ENCODE assay signal across 16 cellular contexts in genomic region chr10:18500576-18500975, GRCh38.
DNase-seq lines count a peak whose midpoint lies in the region; ATAC-seq and TF ChIP-seq lines count a peak whose summit lies in the region.
"Had no signal": no experiment of that assay in that cellular context is flagged by ENCODE, and none has a peak within 500 bp of the region (broad histone marks: within the 10 kb centered on the region; RNA-seq: fewer than 3 reads in every experiment).

No MANE protein-coding gene starts in this region.

- peak; percentile 46 for DNase-seq in D341Med (ENCODE audit: low spot score)
- peak; percentile 11 for DNase-seq in DMS53 treated with DMSO at 0.1 percent for 48 hours (lab: John Stamatoyannopoulos, UW; ENCODE audit: unreplicated experiment)
- no peak for DNase-seq in MM.1S
- no peak for DNase-seq in nephron progenitor cell
- DNase-seq in uterus, result no peak
- no peak for DNase-seq in kidney glomerular epithelial cell (lab: John Stamatoyannopoulos, UW)
- DNase-seq: AML-193; NCI-H1105; NCI-H1694; NCI-H2081 treated with DMSO at 0.1 percent for 48 hours; NCI-H2227 treated with DMSO at 0.1 percent for 48 hours; NK-92 treated with Interleukin-12 subunit alpha and Interleukin-12 subunit beta, amount 100 ng/mL, for 24 hours; Peyer's patch had no signal

- H2AFZ ChIP-seq in MM.1S (ENCODE audit: low read length), result no peak overlapping the region

- no peak for ATAC-seq in HG03457 (IDR thresholded peaks at IDR 0.05; ENCODE audit: unreplicated experiment)

- no peaks in the 10 kb centered on the region for H3K9me2 ChIP-seq in MM.1S (replicated peaks; ENCODE audit: insufficient read depth, low read length)

- H3K27ac ChIP-seq in MM.1S (ENCODE audit: low read length), result peak overlapping the region; percentile 41; the same call in 1 of the 2 replicates
- H3K27ac ChIP-seq in uterus, result no peak overlapping the region
- H3K27ac ChIP-seq: C4-2B, Peyer's patch had no signal

- H3K4me3 Mint-ChIP-seq in nephron progenitor cell, result no peak overlapping the region

- peak overlapping the region; percentile 62 for H3K27ac Mint-ChIP-seq in nephron progenitor cell

- TF ChIP-seq CTCF in MM.1S (IDR thresholded peaks at IDR 0.05; ENCODE audit: low read length), result no peak
- TF ChIP-seq CTCF in nephron progenitor cell (IDR thresholded peaks at IDR 0.05), result no peak
- TF ChIP-seq CTCF in uterus (IDR thresholded peaks at IDR 0.05), result no peak

- no peaks in the 10 kb centered on the region for H3K9me3 ChIP-seq in MM.1S (replicated peaks; ENCODE audit: insufficient read depth, low read length)
- no peaks in the 10 kb centered on the region for H3K9me3 ChIP-seq in uterus
- H3K9me3 ChIP-seq: Peyer's patch, SJSA1 had no signal

- H3K9ac ChIP-seq in MM.1S (ENCODE audit: low read length), result no peak overlapping the region

- H4K20me1 ChIP-seq in MM.1S (ENCODE audit: insufficient read depth, low read length), result no peaks in the 10 kb centered on the region

- H3K27me3 Mint-ChIP-seq in nephron progenitor cell (ENCODE audit: low read depth, poor library complexity), result peaks cover 3% of the 10 kb centered on the region

- no peak for TF ChIP-seq POLR2A in uterus (IDR thresholded peaks at IDR 0.05)

- no peaks in the 10 kb centered on the region for H3K9me3 Mint-ChIP-seq in nephron progenitor cell

- H3K4me2 ChIP-seq in MM.1S (ENCODE audit: low read depth, low read length), result peak overlapping the region; percentile 63; the same call in 1 of the 2 replicates

- no peaks in the 10 kb centered on the region for H3K4me1 Mint-ChIP-seq in nephron progenitor cell

- H3K27me3 ChIP-seq in MM.1S (replicated peaks; ENCODE audit: insufficient read depth, low read length) (no peaks in the 10 kb centered on the region), uterus (no peaks in the 10 kb centered on the region)
- H3K27me3 ChIP-seq: Peyer's patch, SJSA1 had no signal

- intact Hi-C loops in uterus (cut with DNase I; ENCODE audit: low total_unique reads), result no loop called here

- H3K4me3 ChIP-seq in MM.1S (ENCODE audit: low read length), result no peak overlapping the region
- H3K4me3 ChIP-seq in uterus, result no peak overlapping the region
- H3K4me3 ChIP-seq: Peyer's patch had no signal

- H3K36me3 ChIP-seq in MM.1S (replicated peaks; ENCODE audit: insufficient read depth, low read length), result no peaks in the 10 kb centered on the region
- no peaks in the 10 kb centered on the region for H3K36me3 ChIP-seq in uterus
- H3K36me3 ChIP-seq: Peyer's patch, SJSA1 had no signal

- peaks cover 9% of the 10 kb centered on the region for H3F3A ChIP-seq in MM.1S (ENCODE audit: insufficient read depth, low read length)

- no peaks in the 10 kb centered on the region for H3K36me3 Mint-ChIP-seq in nephron progenitor cell (ENCODE audit: low read depth)

- H3K4me1 ChIP-seq in MM.1S (ENCODE audit: low read length), result peaks cover 14% of the 10 kb centered on the region
- H3K4me1 ChIP-seq in uterus, result no peaks in the 10 kb centered on the region
- H3K4me1 ChIP-seq: Peyer's patch had no signal

- no peaks in the 10 kb centered on the region for H3K79me2 ChIP-seq in MM.1S (ENCODE audit: low read length)

Comparison
In these comparisons a context has a peak if more than half of its experiments do, and no peak if none do; other contexts are left out.
1. DNase-seq: peak in D341Med (single experiment) and DMS53 treated with DMSO at 0.1 percent for 48 hours (single experiment); none in MM.1S (single experiment), nephron progenitor cell (single experiment), uterus (0 of 2) and kidney glomerular epithelial cell (single experiment).